ENCODE assay signal across 8 cellular contexts in genomic region chr2:226792155-226792871, GRCh38. TPM values are rescaled to one million over a fixed set of nuclear protein-coding genes. Genes with fewer than 3 reads are reported as not detected.
DNase-seq lines count a peak whose midpoint lies in the region; ATAC-seq and TF ChIP-seq lines count a peak whose summit lies in the region.

No MANE protein-coding gene starts in this region.

- intact Hi-C loops in Calu3 (cut with micrococcal nuclease; ENCODE audit: unreplicated experiment): loop anchor here (5.0 kb wide), 3 partner anchors 35 to 380 kb away; no protein-coding TSS in a partner anchor
- intact Hi-C loops in mammary epithelial cell (cut with micrococcal nuclease): loop anchor here (10.0 kb wide), 2 partner anchors 278 to 768 kb away; no protein-coding TSS in a partner anchor

- H3K9me3 Mint-ChIP-seq in Calu3 (ENCODE audit: low read depth, unreplicated experiment): no peaks in the 10 kb centered on the region

- TF ChIP-seq CTCF in Calu3 (IDR thresholded peaks at IDR 0.05; ENCODE audit: unreplicated experiment): no peak
- no peak for TF ChIP-seq CTCF in Loucy (conservative IDR thresholded peaks at IDR 0.05; ENCODE audit: low read length)
- TF ChIP-seq CTCF in mammary epithelial cell (conservative IDR thresholded peaks at IDR 0.05 in 1 of 2, IDR thresholded peaks at IDR 0.05 in 1 of 2; ENCODE audit: extremely low read depth in 1 of 2, insufficient read depth in 1 of 2, low read depth in 1 of 2, low read length in 2 of 2): no peak

- H3K4me1 ChIP-seq in Loucy (ENCODE audit: insufficient read depth, low read length, poor library complexity, severe bottlenecking) (peaks cover 38% of the 10 kb centered on the region), mammary epithelial cell (ENCODE audit: insufficient read depth, low read length) (peaks cover 39% of the 10 kb centered on the region), mononuclear cell (ENCODE audit: insufficient read depth, low read length) (peaks cover 19% of the 10 kb centered on the region)

- H3K4me1 Mint-ChIP-seq in Calu3 (ENCODE audit: low read depth, unreplicated experiment): peaks cover 65% of the 10 kb centered on the region

- CTCF ChIA-PET in Calu3 (lab: Charles Lee): no interaction called here
- CTCF ChIA-PET in mammary epithelial cell (lab: Charles Lee; ENCODE audit: low non-redundant PET): no interaction called here

- H2AFZ ChIP-seq in Loucy (ENCODE audit: low read length) (peak overlapping the region; percentile 93), mammary epithelial cell (ENCODE audit: low read depth, low read length) (peak overlapping the region; percentile 8)

- H3K9ac ChIP-seq in Loucy (ENCODE audit: low read depth, low read length, poor library complexity, severe bottlenecking) (peak overlapping the region; percentile 88), mammary epithelial cell (ENCODE audit: insufficient read depth, low read length) (peak overlapping the region; percentile 91)

- H3K4me3 Mint-ChIP-seq in Calu3 (ENCODE audit: low read depth, unreplicated experiment): peak overlapping the region; percentile 87

- no peaks in the 10 kb centered on the region for H3K9me2 ChIP-seq in Loucy (replicated peaks; ENCODE audit: low read depth, low read length)

- BruUV-seq in Calu3 (replicated peaks; lab: Mats Ljungman, UMichigan): TSS peak; percentile 85
- BruUV-seq in mammary epithelial cell (replicated peaks; lab: Mats Ljungman, UMichigan): TSS peak; percentile 53

- dilution Hi-C loops in mammary epithelial cell (cut with HindIII; ENCODE audit: low sequenced_read_pairs): no loop called here

- H3K9me3 ChIP-seq in Loucy (ENCODE audit: insufficient read depth, low read depth, low read length) (no peaks in the 10 kb centered on the region), mammary epithelial cell (replicated peaks; ENCODE audit: insufficient read depth, low read length) (no peaks in the 10 kb centered on the region), mononuclear cell (ENCODE audit: low read depth, low read length) (no peaks in the 10 kb centered on the region)

- H3K4me2 ChIP-seq in Loucy (ENCODE audit: low read depth, low read length, poor library complexity, severe bottlenecking): peak overlapping the region; percentile 87
- peak overlapping the region; percentile 93 for H3K4me2 ChIP-seq in mammary epithelial cell (ENCODE audit: insufficient read depth, low read depth, low read length)

- H3K36me3 ChIP-seq in Loucy (ENCODE audit: insufficient read depth, low read length) (no peaks in the 10 kb centered on the region), mammary epithelial cell (ENCODE audit: insufficient read depth, low read length) (peaks cover 11% of the 10 kb centered on the region)

- H3K79me2 ChIP-seq in Loucy (ENCODE audit: insufficient read depth, low read length): peaks cover 15% of the 10 kb centered on the region
- peaks cover 98% of the 10 kb centered on the region for H3K79me2 ChIP-seq in mammary epithelial cell (ENCODE audit: insufficient read depth, low read length)

- H4K20me1 ChIP-seq in Loucy (ENCODE audit: insufficient read depth, low read length, poor library complexity, severe bottlenecking): no peaks in the 10 kb centered on the region
- H4K20me1 ChIP-seq in mammary epithelial cell (ENCODE audit: insufficient read depth, low read length): no peaks in the 10 kb centered on the region

- H3K4me3 ChIP-seq in Loucy (ENCODE audit: low read length, poor library complexity, severe bottlenecking): peak overlapping the region; percentile 90
- peak overlapping the region; percentile 82 to 92 (median 85) for H3K4me3 ChIP-seq in mammary epithelial cell (replicated peaks in 1 of 3; ENCODE audit: insufficient read depth in 1 of 3, low read depth in 2 of 3, low read length in 3 of 3)
- H3K4me3 ChIP-seq in mononuclear cell (ENCODE audit: low read length): peak overlapping the region; percentile 60

- no peak for DNase-seq in Calu3
- peak; percentile 54 for DNase-seq in mammary epithelial cell
- DNase-seq in cerebellar nuclear complex (lab: John Stamatoyannopoulos, UW): no peak
- no peak for DNase-seq in NCI-H1417 treated with DMSO at 0.1 percent for 48 hours (lab: John Stamatoyannopoulos, UW)

- H3K27ac Mint-ChIP-seq in Calu3 (ENCODE audit: unreplicated experiment): peak overlapping the region; percentile 92

- 0% methylated on average over 7 of the region's 7 CpGs for WGBS in mammary epithelial cell (ENCODE audit: low coverage, missing lambda C conversion rate)

- no peaks in the 10 kb centered on the region for H3K27me3 Mint-ChIP-seq in Calu3 (ENCODE audit: unreplicated experiment)

- in situ Hi-C loops in mammary epithelial cell (cut with MboI; ENCODE audit: low sequenced_read_pairs in 2 of 2): loop anchor here (10.0 to 25.0 kb wide), 3 partner anchors 358 to 905 kb away; no protein-coding TSS in a partner anchor

- ATAC-seq in GM18519 (IDR thresholded peaks at IDR 0.05; ENCODE audit: low FRiP score, unreplicated experiment): no peak
- no peak for ATAC-seq in GM18907 (IDR thresholded peaks at IDR 0.05; ENCODE audit: unreplicated experiment)

- H3K36me3 Mint-ChIP-seq in Calu3 (ENCODE audit: insufficient read depth, unreplicated experiment): peaks cover 54% of the 10 kb centered on the region

- H3K27me3 ChIP-seq in Loucy (ENCODE audit: insufficient read depth, low read length, poor library complexity, severe bottlenecking): no peaks in the 10 kb centered on the region
- H3K27me3 ChIP-seq in mammary epithelial cell (ENCODE audit: insufficient read depth, low read length): no peaks in the 10 kb centered on the region
- no peaks in the 10 kb centered on the region for H3K27me3 ChIP-seq in mononuclear cell (ENCODE audit: insufficient read depth, low read length)

- peaks cover 6% of the 10 kb centered on the region; the same call in 1 of the 2 replicates for H3F3A ChIP-seq in Loucy (ENCODE audit: low read depth)

- peak overlapping the region; percentile 87 for H3K27ac ChIP-seq in mammary epithelial cell (ENCODE audit: insufficient read depth, low read depth, low read length)

RNA-seq across cellular contexts. Expression of gene IRS1, which starts 7.3 kb away (rescaled TPM):
- total RNA-seq in Calu3 (2022) (29.7 and 34.4 TPM in 2 replicates), mammary epithelial cell (10 to 100 TPM; 25.8 to 36.2 TPM), mononuclear cell (2.3 TPM)
- 27.6 TPM for polyA plus RNA-seq in mammary epithelial cell
- 45.6 TPM for polyA minus RNA-seq in mammary epithelial cell

RNA-seq across cellular contexts. Expression of gene RHBDD1, which starts 43.5 kb away (rescaled TPM):
- total RNA-seq in Calu3 (2022) (28.7 and 32.8 TPM in 2 replicates), mammary epithelial cell (10 to 100 TPM; 43.3 to 52.1 TPM), mononuclear cell (92.2 TPM)
- polyA plus RNA-seq in mammary epithelial cell: 12.1 TPM
- 63.2 TPM for polyA minus RNA-seq in mammary epithelial cell
